Comparison of ENCODE assay signal across 13 cellular contexts in the genomic region with DNA sequence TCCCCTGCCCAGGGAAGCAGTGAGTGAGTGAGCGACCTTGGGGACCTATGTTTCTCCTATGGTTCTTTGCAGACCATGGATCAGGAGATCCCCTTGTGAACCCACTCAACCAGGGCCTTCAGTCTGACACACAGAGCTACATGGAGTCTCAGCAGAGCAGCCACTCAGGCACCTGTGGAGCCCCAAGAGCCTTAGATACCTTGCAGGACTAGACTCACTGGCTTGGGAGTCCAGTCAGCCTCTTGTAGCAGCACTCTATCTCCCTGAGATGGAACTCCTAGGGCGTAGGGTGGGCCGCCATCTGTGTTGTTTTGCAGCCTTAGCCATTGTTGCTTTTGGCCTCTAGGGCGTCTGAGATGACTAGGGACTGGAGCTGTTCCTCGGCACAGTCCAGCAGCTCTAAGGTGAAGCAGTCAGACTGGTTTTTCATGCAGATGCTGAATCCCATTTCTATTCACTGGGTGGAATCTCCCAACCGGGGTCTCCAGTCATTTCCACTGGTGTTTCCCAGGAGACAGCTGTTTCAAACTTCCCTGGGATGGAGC.
DNase-seq lines count a peak whose midpoint lies in the region; ATAC-seq and TF ChIP-seq lines count a peak whose summit lies in the region.
"Had no signal": no experiment of that assay in that cellular context is flagged by ENCODE, and none has a peak within 500 bp of the region (broad histone marks: within the 10 kb centered on the region; RNA-seq: fewer than 3 reads in every experiment).

No MANE protein-coding gene starts in this region.

- no peak overlapping the region for H3K9ac ChIP-seq in PC-3 (ENCODE audit: low read length)
- H3K9ac ChIP-seq: BLaER1 treated with 17β-estradiol and CSF1 and Interleukin-3, amounts not matched to agents 10 nM and 100 nM had no signal

- H3K36me3 ChIP-seq in PC-3 (ENCODE audit: low read depth, low read length): no peaks in the 10 kb centered on the region
- no peaks in the 10 kb centered on the region for H3K36me3 ChIP-seq in thyroid gland
- H3K36me3 ChIP-seq: BLaER1 treated with 17β-estradiol and CSF1 and Interleukin-3, amounts not matched to agents 10 nM and 100 nM had no signal

- H3K79me2 ChIP-seq in PC-3 (ENCODE audit: low read length): no peaks in the 10 kb centered on the region

- 45 to 63% methylated on average over 3 to 6 of the region's 6 CpGs for WGBS in thyroid gland, 2 donors

- no peak overlapping the region for H2AFZ ChIP-seq in PC-3 (ENCODE audit: low read length)
- H2AFZ ChIP-seq: GM23338 had no signal

- BruUV-seq in PC-3 (replicated peaks; lab: Mats Ljungman, UMichigan): no TSS peak

- H3K9me2 ChIP-seq in PC-3 (replicated peaks; ENCODE audit: low read length): no peaks in the 10 kb centered on the region

- TF ChIP-seq POLR2A in thyroid gland (IDR thresholded peaks at IDR 0.05): no peak

- no peaks in the 10 kb centered on the region for H3K4me1 ChIP-seq in PC-3 (ENCODE audit: insufficient read depth, low read length)
- peaks cover 0 to 5% of the 10 kb centered on the region in 2 donors for H3K4me1 ChIP-seq in thyroid gland
- H3K4me1 ChIP-seq: BLaER1 treated with 17β-estradiol and CSF1 and Interleukin-3, amounts not matched to agents 10 nM and 100 nM had no signal

- DNase-seq in ELF-1 (ENCODE audit: low read depth, low spot score): peak; percentile 64
- peak; percentile 6 for DNase-seq in PC-3
- DNase-seq in left kidney (ENCODE audit: low read depth, low spot score): peak; percentile 38
- DNase-seq in thyroid gland: peak; percentile 70 to 72
- no peak for DNase-seq in stimulated activated naive CD4-positive, alpha-beta T cell (lab: John Stamatoyannopoulos, UW)
- no peak for DNase-seq in NCI-H2081 treated with DMSO at 0.1 percent for 48 hours (lab: John Stamatoyannopoulos, UW)
- DNase-seq: Calu3; CD8-positive, alpha-beta T cell; GDM1; HCEC 1CT had no signal

- H3F3A ChIP-seq in PC-3 (ENCODE audit: low read length, unreplicated experiment): no peaks in the 10 kb centered on the region

- no peak for TF ChIP-seq CTCF in PC-3 (conservative IDR thresholded peaks at IDR 0.05; ENCODE audit: low read depth, low read length)
- no peak for TF ChIP-seq CTCF in thyroid gland (IDR thresholded peaks at IDR 0.05)

- H3K27ac ChIP-seq in PC-3 (ENCODE audit: low read length) (no peak overlapping the region), thyroid gland (no peak overlapping the region)
- H3K27ac ChIP-seq: BLaER1 treated with 17β-estradiol and CSF1 and Interleukin-3, amounts not matched to agents 10 nM and 100 nM; HL-60 had no signal

- POLR2A ChIA-PET in PC-3 (lab: Charles Lee; ENCODE audit: unreplicated experiment): no interaction called here

- no peak for ATAC-seq in PC-3
- ATAC-seq: CD8-positive, alpha-beta T cell; GM23338 had no signal

- H3K27me3 ChIP-seq in PC-3 (ENCODE audit: low read length) (no peaks in the 10 kb centered on the region), thyroid gland (no peaks in the 10 kb centered on the region)
- H3K27me3 ChIP-seq: BLaER1 treated with 17β-estradiol and CSF1 and Interleukin-3, amounts not matched to agents 10 nM and 100 nM had no signal

- H3K9me3 ChIP-seq in PC-3 (ENCODE audit: low read length) (no peaks in the 10 kb centered on the region), thyroid gland (no peaks in the 10 kb centered on the region)

- H3K4me3 ChIP-seq in PC-3 (ENCODE audit: low read length) (no peak overlapping the region), thyroid gland (replicated peaks in 1 of 3) (no peak overlapping the region)
- H3K4me3 ChIP-seq: BLaER1 treated with 17β-estradiol and CSF1 and Interleukin-3, amounts not matched to agents 10 nM and 100 nM; GM23338 had no signal

- no peaks in the 10 kb centered on the region for H4K20me1 ChIP-seq in PC-3 (ENCODE audit: low read length)
- H4K20me1 ChIP-seq: BLaER1 treated with 17β-estradiol and CSF1 and Interleukin-3, amounts not matched to agents 10 nM and 100 nM had no signal

- no peak overlapping the region for H3K4me2 ChIP-seq in PC-3 (ENCODE audit: low read length)
- H3K4me2 ChIP-seq: BLaER1 treated with 17β-estradiol and CSF1 and Interleukin-3, amounts not matched to agents 10 nM and 100 nM; GM23338 had no signal

- intact Hi-C loops in PC-3 (cut with micrococcal nuclease): no loop called here
- intact Hi-C loops in thyroid gland (cut with DNase I): no loop called here

- CTCF ChIA-PET in PC-3 (lab: Charles Lee): no interaction called here

Comparison
In these comparisons a context has a peak if more than half of its experiments do, and no peak if none do; other contexts are left out.
1. DNase-seq: peak in ELF-1 (single experiment), PC-3 (single experiment), left kidney (single experiment) and thyroid gland (2 of 2); none in stimulated activated naive CD4-positive, alpha-beta T cell (0 of 6) and NCI-H2081 treated with DMSO at 0.1 percent for 48 hours (single experiment).